ENCODE assay signal across 14 cellular contexts in genomic region chr13:102440259-102440936, GRCh38. TPM values are rescaled to one million over a fixed set of nuclear protein-coding genes. Genes with fewer than 3 reads are reported as not detected.
A peak's percentile ranks its signal among the peaks of the same experiment; 100 is the strongest.
DNase-seq lines count a peak whose midpoint lies in the region; ATAC-seq, FAIRE-seq and TF ChIP-seq lines count a peak whose summit lies in the region.
"Had no signal": no experiment of that assay in that cellular context is flagged by ENCODE, and none has a peak within 500 bp of the region (broad histone marks: within the 10 kb centered on the region; RNA-seq: fewer than 3 reads in every experiment).

No MANE protein-coding gene starts in this region.

- TF ChIP-seq POLR2A in H54 (IDR thresholded peaks at IDR 0.05; ENCODE audit: low read depth, low read length) = no peak

- no peak overlapping the region for H3K27ac Mint-ChIP-seq in stimulated activated effector memory CD8-positive, alpha-beta T cell treated with anti-CD3 and anti-CD28 coated beads, Interleukin-12 subunit alpha, Interleukin-12 subunit beta, amount 100 ng/mL, for 72 hours
- H3K27ac Mint-ChIP-seq: CD4-positive, alpha-beta memory T cell; T-cell had no signal

- H3K36me3 Mint-ChIP-seq in stimulated activated effector memory CD8-positive, alpha-beta T cell treated with anti-CD3 and anti-CD28 coated beads, Interleukin-12 subunit alpha, Interleukin-12 subunit beta, amount 100 ng/mL, for 72 hours = no peaks in the 10 kb centered on the region
- H3K36me3 Mint-ChIP-seq: CD4-positive, alpha-beta memory T cell; T-cell had no signal

- no peak for FAIRE-seq in H54 (lab: Jason Lieb, UNC)

- H3K27ac ChIP-seq in foreskin keratinocyte = no peak overlapping the region

- H3K4me1 ChIP-seq in foreskin keratinocyte = peaks cover 12% of the 10 kb centered on the region
- H3K4me1 ChIP-seq: HAP-1 had no signal

- TF ChIP-seq CTCF in foreskin keratinocyte (conservative IDR thresholded peaks at IDR 0.05) (no peak), GM10266 (IDR thresholded peaks at IDR 0.05; ENCODE audit: control insufficient read depth, insufficient read depth, low read depth, missing control alignments) (no peak)

- H3K27me3 ChIP-seq in foreskin keratinocyte = no peaks in the 10 kb centered on the region

- no peaks in the 10 kb centered on the region for H3K9me3 Mint-ChIP-seq in stimulated activated effector memory CD8-positive, alpha-beta T cell treated with anti-CD3 and anti-CD28 coated beads, Interleukin-12 subunit alpha, Interleukin-12 subunit beta, amount 100 ng/mL, for 72 hours

- DNase-seq in foreskin keratinocyte (peak; percentile 51 to 80), GM10266 (ENCODE audit: extremely low spot score) (no peak), GDM1 (lab: John Stamatoyannopoulos, UW) (no peak), H54 (ENCODE audit: insufficient read length, low spot score) (no peak)
- DNase-seq in stimulated activated effector memory CD8-positive, alpha-beta T cell treated with anti-CD3 and anti-CD28 coated beads, Interleukin-12 subunit alpha, Interleukin-12 subunit beta, amount 100 ng/mL, for 72 hours (ENCODE audit: low spot score in 2 of 2) = no peak
- DNase-seq: CD4-positive, alpha-beta memory T cell; NCI-H1436 treated with DMSO at 0.1 percent for 48 hours; stimulated activated CD4-positive, alpha-beta T cell treated with anti-CD3 and anti-CD28 coated beads, Interleukin-2, amount 100 ng/mL, for 24 hours; T-cell had no signal

- ATAC-seq in GM18502 (IDR thresholded peaks at IDR 0.05; ENCODE audit: poor library complexity, unreplicated experiment) (peak; percentile 49), GM21619 (IDR thresholded peaks at IDR 0.05; ENCODE audit: unreplicated experiment) (peak; percentile 54), HG03439 (IDR thresholded peaks at IDR 0.05; ENCODE audit: unreplicated experiment) (peak; percentile 52), foreskin keratinocyte (peak; percentile 67)
- no peak for ATAC-seq in stimulated activated effector memory CD8-positive, alpha-beta T cell treated with anti-CD3 and anti-CD28 coated beads, Interleukin-12 subunit alpha, Interleukin-12 subunit beta, amount 100 ng/mL, for 72 hours
- ATAC-seq: esophagus mucosa, T-cell had no signal

- H3K4me1 Mint-ChIP-seq in stimulated activated effector memory CD8-positive, alpha-beta T cell treated with anti-CD3 and anti-CD28 coated beads, Interleukin-12 subunit alpha, Interleukin-12 subunit beta, amount 100 ng/mL, for 72 hours = no peaks in the 10 kb centered on the region
- H3K4me1 Mint-ChIP-seq: CD4-positive, alpha-beta memory T cell had no signal

- no peak overlapping the region for H3K4me3 Mint-ChIP-seq in stimulated activated effector memory CD8-positive, alpha-beta T cell treated with anti-CD3 and anti-CD28 coated beads, Interleukin-12 subunit alpha, Interleukin-12 subunit beta, amount 100 ng/mL, for 72 hours
- H3K4me3 Mint-ChIP-seq: CD4-positive, alpha-beta memory T cell; T-cell had no signal

RNA-seq across cellular contexts. Expression of gene FGF14, which starts 38.5 kb away (rescaled TPM):
- total RNA-seq in foreskin keratinocyte = not detected in 2 replicates
- polyA plus RNA-seq in foreskin keratinocyte = not detected in 2 replicates

Comparison
In these comparisons a context has a peak if more than half of its experiments do, and no peak if none do; other contexts are left out.
1. DNase-seq: peak in foreskin keratinocyte (2 of 2); none in GM10266 (single experiment), stimulated activated effector memory CD8-positive, alpha-beta T cell treated with anti-CD3 and anti-CD28 coated beads, Interleukin-12 subunit alpha, Interleukin-12 subunit beta, amount 100 ng/mL, for 72 hours (0 of 2), GDM1 (single experiment) and H54 (single experiment).